ENCODE assay signal across 20 cellular contexts in genomic region chr16:65521685-65522338, GRCh38.
DNase-seq lines count a peak whose midpoint lies in the region; ATAC-seq and TF ChIP-seq lines count a peak whose summit lies in the region.
"Had no signal": no experiment of that assay in that cellular context is flagged by ENCODE, and none has a peak within 500 bp of the region (broad histone marks: within the 10 kb centered on the region; RNA-seq: fewer than 3 reads in every experiment).

No MANE protein-coding gene starts in this region.

- no peaks in the 10 kb centered on the region for H3K36me3 ChIP-seq in ES-I3 (ENCODE audit: insufficient read depth, low read length)
- no peaks in the 10 kb centered on the region for H3K36me3 ChIP-seq in adipocyte (ENCODE audit: control insufficient read depth, insufficient read depth, low read length, severe bottlenecking)
- no peaks in the 10 kb centered on the region for H3K36me3 ChIP-seq in neuronal stem cell (replicated peaks in 1 of 2; ENCODE audit: control insufficient read depth in 2 of 2, insufficient read depth in 2 of 2, low read length in 2 of 2)

- H3K23ac ChIP-seq in neuronal stem cell (ENCODE audit: low read depth, low read length, poor library complexity) = no peak overlapping the region

- no peak for ATAC-seq in GM21360 (IDR thresholded peaks at IDR 0.05; ENCODE audit: unreplicated experiment)
- no peak for ATAC-seq in GM19324 (IDR thresholded peaks at IDR 0.05; ENCODE audit: low FRiP score, unreplicated experiment)
- ATAC-seq: activated T-cell treated with anti-CD3 and anti-CD28 coated beads, Interleukin-2, amount 50 U/mL, for 4 hours had no signal

- no peak overlapping the region for H2AK5ac ChIP-seq in neuronal stem cell (ENCODE audit: low read depth, low read length)

- H4K91ac ChIP-seq in neuronal stem cell (ENCODE audit: low read depth, low read length, poor library complexity) = no peak overlapping the region

- peak overlapping the region; percentile 40 for H2AFZ ChIP-seq in neuronal stem cell (ENCODE audit: low read length)

- H3K9me3 ChIP-seq in ES-I3 (ENCODE audit: control insufficient read depth, insufficient read depth, low read length) (no peaks in the 10 kb centered on the region), adipocyte (ENCODE audit: control insufficient read depth, low read length) (no peaks in the 10 kb centered on the region), neuronal stem cell (replicated peaks in 1 of 2; ENCODE audit: control insufficient read depth in 2 of 2, insufficient read depth in 1 of 2, low read depth in 1 of 2, low read length in 2 of 2) (no peaks in the 10 kb centered on the region)

- no peak overlapping the region for H3K4me2 ChIP-seq in neuronal stem cell (ENCODE audit: insufficient read depth, low read length, poor library complexity, severe bottlenecking)

- DNase-seq in adipocyte (ENCODE audit: low read depth) (no peak), fibroblast of pulmonary artery (ENCODE audit: low read depth) (peak; percentile 26), neuronal stem cell (ENCODE audit: low spot score) (no peak), NCI-H446 (lab: John Stamatoyannopoulos, UW) (no peak)
- no peak for DNase-seq in activated CD4-positive, alpha-beta T cell treated with anti-CD3 and anti-CD28 coated beads for 48 hours
- DNase-seq: ACHN; activated CD4-positive, alpha-beta memory T cell treated with anti-CD3 and anti-CD28 coated beads for 36 hours; activated naive CD8-positive, alpha-beta T cell treated with anti-CD3 and anti-CD28 coated beads for 36 hours; activated T-cell treated with anti-CD3 and anti-CD28 coated beads, Interleukin-2, amount 50 U/mL, for 4 hours; CD4-positive, alpha-beta memory T cell; KBM-7; kidney; NCI-H1092; RPMI8226; stimulated activated naive CD4-positive, alpha-beta T cell had no signal

- no peaks in the 10 kb centered on the region for H3K79me1 ChIP-seq in neuronal stem cell (ENCODE audit: low read depth, low read length)

- H2BK120ac ChIP-seq in neuronal stem cell (ENCODE audit: low read depth, low read length) = no peak overlapping the region

- H4K8ac ChIP-seq in neuronal stem cell (ENCODE audit: low read depth, low read length) = no peak overlapping the region

- H3K4me3 ChIP-seq in adipocyte (ENCODE audit: low read length) = no peak overlapping the region
- no peak overlapping the region for H3K4me3 ChIP-seq in fibroblast of pulmonary artery (replicated peaks; ENCODE audit: low read depth, low read length)
- no peak overlapping the region for H3K4me3 ChIP-seq in neuronal stem cell (ENCODE audit: low read length in 2 of 2)

- no CpG with 5 or more reads among the region's 10 CpGs for WGBS in neuronal stem cell (ENCODE audit: extremely low coverage in 2 of 2, insufficient read length in 2 of 2, insufficient replicate concordance in 1 of 2), 2 donors

- H3K14ac ChIP-seq in neuronal stem cell (ENCODE audit: low read length) = no peak overlapping the region

- H2BK5ac ChIP-seq in neuronal stem cell (ENCODE audit: low read length) = no peak overlapping the region

- no peak for TF ChIP-seq CTCF in fibroblast of pulmonary artery (IDR thresholded peaks at IDR 0.05; ENCODE audit: low read length, missing control alignments)

- no peak overlapping the region for H2BK15ac ChIP-seq in neuronal stem cell (ENCODE audit: low read length)

- no peak overlapping the region for H3K18ac ChIP-seq in neuronal stem cell (ENCODE audit: low read length)

- H3K4me1 ChIP-seq in ES-I3 (ENCODE audit: insufficient read depth, low read length) = peaks cover 30% of the 10 kb centered on the region
- H3K4me1 ChIP-seq in adipocyte (ENCODE audit: control insufficient read depth, insufficient read depth, low read length) = peaks cover 13% of the 10 kb centered on the region
- peaks cover 0 to 25% of the 10 kb centered on the region in 2 donors for H3K4me1 ChIP-seq in neuronal stem cell (ENCODE audit: control insufficient read depth in 2 of 2, insufficient read depth in 1 of 2, low read depth in 1 of 2, low read length in 2 of 2)

- H3K9ac ChIP-seq in ES-I3 (ENCODE audit: low read depth, low read length) (0 out of 2 replicates have a peak overlapping the region, but pooled peaks have one; percentile 3), adipocyte (ENCODE audit: low read length) (peak overlapping the region; percentile 20), neuronal stem cell (ENCODE audit: low read depth, low read length, poor library complexity) (no peak overlapping the region)

- H2BK12ac ChIP-seq in neuronal stem cell (ENCODE audit: low read length) = no peak overlapping the region

- H3K27ac ChIP-seq in neuronal stem cell (replicated peaks; ENCODE audit: low read length) = peak overlapping the region; percentile 7
- H3K27ac ChIP-seq: epithelial cell of prostate, HL-60 had no signal

- H3K27me3 ChIP-seq in adipocyte (replicated peaks; ENCODE audit: control insufficient read depth, insufficient read depth, low read length) = no peaks in the 10 kb centered on the region
- no peaks in the 10 kb centered on the region for H3K27me3 ChIP-seq in neuronal stem cell (ENCODE audit: control insufficient read depth in 3 of 3, insufficient read depth in 3 of 3, low read depth in 1 of 3, low read length in 3 of 3)

- H3K4ac ChIP-seq in neuronal stem cell (ENCODE audit: low read length) = no peak overlapping the region
